In genomic region chr1:54342764-54343687, GRCh38 we compare ENCODE assay signal across 14 cellular contexts.
DNase-seq lines count a peak whose midpoint lies in the region; TF ChIP-seq lines count a peak whose summit lies in the region.
"Had no signal": no experiment of that assay in that cellular context is flagged by ENCODE, and none has a peak within 500 bp of the region (broad histone marks: within the 10 kb centered on the region; RNA-seq: fewer than 3 reads in every experiment).

No MANE protein-coding gene starts in this region.

- intact Hi-C loops in posterior cingulate gyrus (cut with DNase I): no loop called here

- H2AFZ ChIP-seq in fibroblast of lung (ENCODE audit: low read length): no peak overlapping the region

- H3K27ac ChIP-seq in HUES6 (ENCODE audit: low read depth, low read length) (0 out of 2 replicates have a peak overlapping the region, but pooled peaks have one; percentile 39), fibroblast of lung (ENCODE audit: insufficient read depth, low read length) (no peak overlapping the region)
- H3K27ac ChIP-seq: skin epidermis had no signal

- H3K27me3 ChIP-seq in HUES6 (ENCODE audit: control insufficient read depth, insufficient read depth, low read length) (no peaks in the 10 kb centered on the region), fibroblast of lung (ENCODE audit: control insufficient read depth, insufficient read depth, low read length) (no peaks in the 10 kb centered on the region)

- H3K4me1 ChIP-seq in HUES6 (ENCODE audit: control insufficient read depth, insufficient read depth, low read length): peaks cover 47% of the 10 kb centered on the region
- peaks cover 8% of the 10 kb centered on the region for H3K4me1 ChIP-seq in fibroblast of lung (ENCODE audit: control insufficient read depth, extremely low read depth, insufficient read depth, low read length)

- H3K9me3 ChIP-seq in HUES6 (ENCODE audit: control insufficient read depth, insufficient read depth, low read depth, low read length): no peaks in the 10 kb centered on the region
- no peaks in the 10 kb centered on the region for H3K9me3 ChIP-seq in fibroblast of lung (ENCODE audit: control insufficient read depth, insufficient read depth, low read depth, low read length)

- H3K9ac ChIP-seq in HUES6 (ENCODE audit: low read length) (peak overlapping the region; percentile 30), fibroblast of lung (ENCODE audit: insufficient read depth, low read length) (no peak overlapping the region)

- no peak for TF ChIP-seq CTCF in fibroblast of lung (conservative IDR thresholded peaks at IDR 0.05 in 1 of 2, IDR thresholded peaks at IDR 0.05 in 1 of 2; ENCODE audit: low read depth in 1 of 2, low read length in 2 of 2)

- H3K4me3 ChIP-seq in HUES6 (ENCODE audit: low read depth, low read length) (no peak overlapping the region), fibroblast of lung (replicated peaks in 1 of 4; ENCODE audit: control extremely low read depth in 1 of 4, insufficient read depth in 1 of 4, low read depth in 3 of 4, low read length in 4 of 4) (no peak overlapping the region)
- H3K4me3 ChIP-seq: skin epidermis had no signal

- no peaks in the 10 kb centered on the region for H4K20me1 ChIP-seq in fibroblast of lung (ENCODE audit: control insufficient read depth, extremely low read depth, insufficient read depth, low read length)

- no peaks in the 10 kb centered on the region for H3K79me2 ChIP-seq in fibroblast of lung (ENCODE audit: control insufficient read depth, insufficient read depth, low read length)

- H3K36me3 ChIP-seq in HUES6 (ENCODE audit: control insufficient read depth, insufficient read depth, low read length) (0 out of 2 replicates have a peak, but pooled peaks cover 8% of the 10 kb centered on the region), fibroblast of lung (ENCODE audit: control insufficient read depth, insufficient read depth, low read length) (no peaks in the 10 kb centered on the region)

- DNase-seq in NCI-H69 (lab: John Stamatoyannopoulos, UW) (peak; percentile 46), fibroblast of lung (ENCODE audit: low read depth in 2 of 2) (no peak), posterior cingulate gyrus (peak in 7 of 10 donors; percentile 35 to 93 (median 69)), NCI-H748 (lab: John Stamatoyannopoulos, UW; ENCODE audit: unreplicated experiment) (no peak), mesenteric fat pad (ENCODE audit: low spot score) (no peak), medulla oblongata (ENCODE audit: extremely low spot score) (no peak), NCI-H526 treated with DMSO at 0.1 percent for 48 hours (lab: John Stamatoyannopoulos, UW) (no peak)
- DNase-seq: activated CD4-positive, alpha-beta T cell treated with anti-CD3 and anti-CD28 coated beads for 1 hour; activated T-cell treated with anti-CD3 and anti-CD28 coated beads for 4 hours; PC-3; substantia nigra; T-helper 1 cell had no signal

- peak overlapping the region; percentile 15 for H3K4me2 ChIP-seq in fibroblast of lung (ENCODE audit: extremely low read depth, insufficient read depth, low read length)

Comparison
In these comparisons a context has a peak if more than half of its experiments do, and no peak if none do; other contexts are left out.
1. DNase-seq: peak in NCI-H69 (single experiment) and posterior cingulate gyrus (7 of 10); none in fibroblast of lung (0 of 2), NCI-H748 (single experiment), mesenteric fat pad (single experiment), medulla oblongata (single experiment) and NCI-H526 treated with DMSO at 0.1 percent for 48 hours (single experiment).